In genomic region chr2:37583867-37584266, GRCh38 we compare ENCODE assay signal across 1 cellular context.
TF ChIP-seq lines count a peak whose summit lies in the region.

No MANE protein-coding gene starts in this region.

TF ChIP-seq in SK-N-SH, 30 proteins besides CTCF, POLR2A, EP300 and RAD21 (continued from another document):
- TF ChIP-seq, protein P1, sequence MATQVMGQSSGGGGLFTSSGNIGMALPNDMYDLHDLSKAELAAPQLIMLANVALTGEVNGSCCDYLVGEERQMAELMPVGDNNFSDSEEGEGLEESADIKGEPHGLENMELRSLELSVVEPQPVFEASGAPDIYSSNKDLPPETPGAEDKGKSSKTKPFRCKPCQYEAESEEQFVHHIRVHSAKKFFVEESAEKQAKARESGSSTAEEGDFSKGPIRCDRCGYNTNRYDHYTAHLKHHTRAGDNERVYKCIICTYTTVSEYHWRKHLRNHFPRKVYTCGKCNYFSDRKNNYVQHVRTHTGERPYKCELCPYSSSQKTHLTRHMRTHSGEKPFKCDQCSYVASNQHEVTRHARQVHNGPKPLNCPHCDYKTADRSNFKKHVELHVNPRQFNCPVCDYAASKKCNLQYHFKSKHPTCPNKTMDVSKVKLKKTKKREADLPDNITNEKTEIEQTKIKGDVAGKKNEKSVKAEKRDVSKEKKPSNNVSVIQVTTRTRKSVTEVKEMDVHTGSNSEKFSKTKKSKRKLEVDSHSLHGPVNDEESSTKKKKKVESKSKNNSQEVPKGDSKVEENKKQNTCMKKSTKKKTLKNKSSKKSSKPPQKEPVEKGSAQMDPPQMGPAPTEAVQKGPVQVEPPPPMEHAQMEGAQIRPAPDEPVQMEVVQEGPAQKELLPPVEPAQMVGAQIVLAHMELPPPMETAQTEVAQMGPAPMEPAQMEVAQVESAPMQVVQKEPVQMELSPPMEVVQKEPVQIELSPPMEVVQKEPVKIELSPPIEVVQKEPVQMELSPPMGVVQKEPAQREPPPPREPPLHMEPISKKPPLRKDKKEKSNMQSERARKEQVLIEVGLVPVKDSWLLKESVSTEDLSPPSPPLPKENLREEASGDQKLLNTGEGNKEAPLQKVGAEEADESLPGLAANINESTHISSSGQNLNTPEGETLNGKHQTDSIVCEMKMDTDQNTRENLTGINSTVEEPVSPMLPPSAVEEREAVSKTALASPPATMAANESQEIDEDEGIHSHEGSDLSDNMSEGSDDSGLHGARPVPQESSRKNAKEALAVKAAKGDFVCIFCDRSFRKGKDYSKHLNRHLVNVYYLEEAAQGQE (IDR thresholded peaks at IDR 0.05; ENCODE audit: low read depth, low read length) = no peak
- no peak for TF ChIP-seq EZH2phosphoT487 (IDR thresholded peaks at IDR 0.05; ENCODE audit: borderline replicate concordance, low read depth)
- TF ChIP-seq, protein P2, sequence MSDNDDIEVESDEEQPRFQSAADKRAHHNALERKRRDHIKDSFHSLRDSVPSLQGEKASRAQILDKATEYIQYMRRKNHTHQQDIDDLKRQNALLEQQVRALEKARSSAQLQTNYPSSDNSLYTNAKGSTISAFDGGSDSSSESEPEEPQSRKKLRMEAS (IDR thresholded peaks at IDR 0.05; ENCODE audit: low read depth) = no peak
- TF ChIP-seq ELF1 (IDR thresholded peaks at IDR 0.05) = no peak
- TF ChIP-seq JUND (IDR thresholded peaks at IDR 0.05) = peak; percentile 83
- TF ChIP-seq TCF12 (IDR thresholded peaks at IDR 0.05) = peak; percentile 84
- TF ChIP-seq FOXM1 (IDR thresholded peaks at IDR 0.05; ENCODE audit: low read depth) = no peak
- no peak; the same call in 1 of the 2 replicates for TF ChIP-seq RXRA (IDR thresholded peaks at IDR 0.05; ENCODE audit: borderline replicate concordance, low read depth)
- no peak for TF ChIP-seq GABPA (IDR thresholded peaks at IDR 0.05; ENCODE audit: low read depth)
- no peak for TF ChIP-seq CHD2 (IDR thresholded peaks at IDR 0.05; ENCODE audit: low read length, partially characterized antibody)
- TF ChIP-seq, protein P3, sequence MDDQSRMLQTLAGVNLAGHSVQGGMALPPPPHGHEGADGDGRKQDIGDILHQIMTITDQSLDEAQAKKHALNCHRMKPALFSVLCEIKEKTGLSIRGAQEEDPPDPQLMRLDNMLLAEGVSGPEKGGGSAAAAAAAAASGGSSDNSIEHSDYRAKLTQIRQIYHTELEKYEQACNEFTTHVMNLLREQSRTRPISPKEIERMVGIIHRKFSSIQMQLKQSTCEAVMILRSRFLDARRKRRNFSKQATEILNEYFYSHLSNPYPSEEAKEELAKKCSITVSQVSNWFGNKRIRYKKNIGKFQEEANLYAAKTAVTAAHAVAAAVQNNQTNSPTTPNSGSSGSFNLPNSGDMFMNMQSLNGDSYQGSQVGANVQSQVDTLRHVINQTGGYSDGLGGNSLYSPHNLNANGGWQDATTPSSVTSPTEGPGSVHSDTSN (IDR thresholded peaks at IDR 0.05) = peak; percentile 75
